Comparison of ENCODE assay signal across 31 cellular contexts in genomic region chr17:63163158-63163520, GRCh38.
"Had no signal": no experiment of that assay in that cellular context is flagged by ENCODE, and none has a peak within 500 bp of the region (broad histone marks: within the 10 kb centered on the region; RNA-seq: fewer than 3 reads in every experiment).

No MANE protein-coding gene starts in this region.

- H3K4me1 Mint-ChIP-seq: natural killer cell; nephron; stimulated activated memory B cell treated with anti-CD40 and anti-IgM and Interleukin-4, amounts not matched to agents 10 μg/mL and 1 μg/mL and 100 μg/mL, for 72 hours; stimulated activated naive CD8-positive, alpha-beta T cell treated with anti-CD3 and anti-CD28 coated beads, Interleukin-15, amount 100 ng/mL, for 72 hours had no signal

- ATAC-seq: natural killer cell; psoas muscle; right cardiac atrium; right lobe of liver; stimulated activated memory B cell treated with anti-CD40 and anti-IgM and Interleukin-4, amounts not matched to agents 10 μg/mL and 1 μg/mL and 100 μg/mL, for 72 hours; stimulated activated naive CD8-positive, alpha-beta T cell treated with anti-CD3 and anti-CD28 coated beads, Interleukin-15, amount 100 ng/mL, for 72 hours; stimulated activated naive CD8-positive, alpha-beta T cell treated with anti-CD3 and anti-CD28 coated beads, Interleukin-15, Interleukin-2, amounts not matched to agents 100 U/mL and 50 U/mL, for 24 hours; upper lobe of right lung had no signal

- H3K4me1 ChIP-seq: neural progenitor cell, parathyroid adenoma, psoas muscle, right lobe of liver, sigmoid colon, spleen, suprapubic skin, testis, tibial artery, transverse colon, upper lobe of right lung, uterus had no signal

- H3K27ac ChIP-seq: neural progenitor cell, ovary, parathyroid adenoma, psoas muscle, right lobe of liver, sigmoid colon, spleen, suprapubic skin, testis, tibial artery, transverse colon, upper lobe of right lung, uterus had no signal

- H3K4me3 Mint-ChIP-seq: natural killer cell; nephron; neural progenitor cell; stimulated activated memory B cell treated with anti-CD40 and anti-IgM and Interleukin-4, amounts not matched to agents 10 μg/mL and 1 μg/mL and 100 μg/mL, for 72 hours; stimulated activated naive CD8-positive, alpha-beta T cell treated with anti-CD3 and anti-CD28 coated beads, Interleukin-15, amount 100 ng/mL, for 72 hours; type B pancreatic cell had no signal

- H3K27me3 Mint-ChIP-seq: progenitor cell of endocrine pancreas; stimulated activated memory B cell treated with anti-CD40 and anti-IgM and Interleukin-4, amounts not matched to agents 10 μg/mL and 1 μg/mL and 100 μg/mL, for 72 hours; stimulated activated naive CD8-positive, alpha-beta T cell treated with anti-CD3 and anti-CD28 coated beads, Interleukin-15, amount 100 ng/mL, for 72 hours; type B pancreatic cell had no signal

- H3K9me3 ChIP-seq: ovary, psoas muscle, right lobe of liver, sigmoid colon, spleen, suprapubic skin, testis, tibial artery, transverse colon, upper lobe of right lung, uterus had no signal

- DNase-seq: natural killer cell; occipital lobe; ovary; posterior cingulate gyrus; psoas muscle; right cardiac atrium; right lobe of liver; sigmoid colon; spleen; stimulated activated CD4-positive, alpha-beta T cell treated with anti-CD3 and anti-CD28 coated beads, Interleukin-12 subunit alpha, Interleukin-12 subunit beta, amount 100 ng/mL, for 4 hours; stimulated activated CD4-positive, alpha-beta T cell treated with anti-CD3 and anti-CD28 coated beads, Interleukin-1b, Interleukin-23, amount 100 ng/mL, for 48 hours; stimulated activated CD4-positive, alpha-beta T cell treated with anti-CD3 and anti-CD28 coated beads, Interleukin-4, amount 100 ng/mL, for 1 hour; stimulated activated CD4-positive, alpha-beta T cell treated with anti-CD3 and anti-CD28 coated beads, Interleukin-4, amount 100 ng/mL, for 4 hours; stimulated activated CD8-positive, alpha-beta memory T cell treated with anti-CD3 and anti-CD28 coated beads, Interleukin-4, amount 100 ng/mL, for 48 hours; stimulated activated naive CD4-positive, alpha-beta T cell; stimulated activated naive CD8-positive, alpha-beta T cell treated with anti-CD3 and anti-CD28 coated beads, Interleukin-15, amount 100 ng/mL, for 72 hours; stimulated activated naive CD8-positive, alpha-beta T cell treated with anti-CD3 and anti-CD28 coated beads, Interleukin-15, Interleukin-2, amounts not matched to agents 100 U/mL and 50 U/mL, for 24 hours; substantia nigra; testis; tibial artery; transverse colon; upper lobe of right lung; uterus had no signal

- H3K36me3 ChIP-seq: neural progenitor cell, ovary, right lobe of liver, sigmoid colon, spleen, suprapubic skin, tibial artery, transverse colon, upper lobe of right lung, uterus had no signal

- H3K9me3 Mint-ChIP-seq: natural killer cell; nephron; neural progenitor cell; stimulated activated memory B cell treated with anti-CD40 and anti-IgM and Interleukin-4, amounts not matched to agents 10 μg/mL and 1 μg/mL and 100 μg/mL, for 72 hours; stimulated activated naive CD8-positive, alpha-beta T cell treated with anti-CD3 and anti-CD28 coated beads, Interleukin-15, amount 100 ng/mL, for 72 hours; type B pancreatic cell had no signal

- H3K27ac Mint-ChIP-seq: natural killer cell; nephron; neural progenitor cell; progenitor cell of endocrine pancreas; stimulated activated memory B cell treated with anti-CD40 and anti-IgM and Interleukin-4, amounts not matched to agents 10 μg/mL and 1 μg/mL and 100 μg/mL, for 72 hours; stimulated activated naive CD8-positive, alpha-beta T cell treated with anti-CD3 and anti-CD28 coated beads, Interleukin-15, amount 100 ng/mL, for 72 hours; type B pancreatic cell had no signal

- H3K4me3 ChIP-seq: neural progenitor cell, ovary, psoas muscle, right lobe of liver, sigmoid colon, smooth muscle cell, spleen, suprapubic skin, testis, tibial artery, transverse colon, upper lobe of right lung, uterus had no signal

- H3K27me3 ChIP-seq: neural progenitor cell, ovary, right lobe of liver, sigmoid colon, spleen, suprapubic skin, testis, tibial artery, transverse colon, upper lobe of right lung, uterus had no signal

- H3K36me3 Mint-ChIP-seq: natural killer cell; stimulated activated memory B cell treated with anti-CD40 and anti-IgM and Interleukin-4, amounts not matched to agents 10 μg/mL and 1 μg/mL and 100 μg/mL, for 72 hours had no signal
